In the genomic region with DNA sequence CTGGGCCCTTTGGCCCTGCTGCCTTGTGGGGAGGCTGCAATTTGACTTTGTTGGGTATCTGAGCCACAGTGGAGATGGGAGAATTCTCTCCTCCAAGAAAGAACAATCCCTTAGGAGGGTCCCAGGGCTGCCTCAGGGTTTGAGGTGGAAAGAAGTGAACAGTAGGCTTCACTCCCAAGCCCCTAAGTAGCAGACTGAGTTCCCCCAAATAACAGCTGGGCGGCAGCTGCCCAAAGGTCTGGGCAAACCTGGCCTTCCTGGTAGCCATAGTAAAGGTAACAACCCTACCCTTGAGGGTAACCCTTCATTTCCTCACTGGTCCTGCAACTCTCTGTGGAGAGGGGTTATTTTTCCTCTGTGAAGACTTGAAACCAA, we compare ENCODE assay signal across 13 cellular contexts. TPM values are rescaled to one million over a fixed set of nuclear protein-coding genes. Genes with fewer than 3 reads are reported as not detected.
A peak's percentile ranks its signal among the peaks of the same experiment; 100 is the strongest.
DNase-seq lines count a peak whose midpoint lies in the region; ATAC-seq and TF ChIP-seq lines count a peak whose summit lies in the region.
"Had no signal": no experiment of that assay in that cellular context is flagged by ENCODE, and none has a peak within 500 bp of the region (broad histone marks: within the 10 kb centered on the region; RNA-seq: fewer than 3 reads in every experiment).

No MANE protein-coding gene starts in this region.

- H3K36me3 ChIP-seq in A673 (ENCODE audit: insufficient read depth, low read length, poor library complexity, severe bottlenecking), result no peaks in the 10 kb centered on the region
- no peaks in the 10 kb centered on the region for H3K36me3 ChIP-seq in esophagus squamous epithelium
- H3K36me3 ChIP-seq in osteoblast (ENCODE audit: insufficient read depth, low read length), result no peaks in the 10 kb centered on the region
- H3K36me3 ChIP-seq: lower lobe of right lung, uterus had no signal

- no peaks in the 10 kb centered on the region for H4K20me1 ChIP-seq in osteoblast (ENCODE audit: insufficient read depth, low read length)

- H3K27me3 ChIP-seq in A673 (replicated peaks; ENCODE audit: insufficient read depth, low read depth, low read length, poor library complexity), result no peaks in the 10 kb centered on the region
- H3K27me3 ChIP-seq in esophagus squamous epithelium, result peaks cover 0 to 12% (median 0%) of the 10 kb centered on the region in 4 donors
- peaks cover 8% of the 10 kb centered on the region for H3K27me3 ChIP-seq in osteoblast (ENCODE audit: insufficient read depth, low read length)
- H3K27me3 ChIP-seq: uterus had no signal

- no peaks in the 10 kb centered on the region for H3K79me2 ChIP-seq in osteoblast (ENCODE audit: insufficient read depth, low read length)

- peaks cover 7% of the 10 kb centered on the region for H3K4me1 Mint-ChIP-seq in T-helper 17 cell

- no peak overlapping the region for H3K27ac Mint-ChIP-seq in T-helper 17 cell

- no peaks in the 10 kb centered on the region for H3K4me1 ChIP-seq in A673 (ENCODE audit: insufficient read depth, low read length, poor library complexity, severe bottlenecking)
- H3K4me1 ChIP-seq in esophagus squamous epithelium, result peaks cover 6 to 28% (median 10%) of the 10 kb centered on the region in 3 donors
- H3K4me1 ChIP-seq in osteoblast (ENCODE audit: insufficient read depth, low read length), result no peaks in the 10 kb centered on the region
- H3K4me1 ChIP-seq: uterus had no signal

- CTCF ChIA-PET in A673 (lab: Charles Lee) (no interaction called here), RWPE1 (lab: Yijun Ruan, JAX) (interaction anchor here (0.6 to 0.9 kb wide), 4 partner anchors 10 to 366 kb away, joined by 3 to 4 read pairs (median 3); no protein-coding TSS in a partner anchor)

- BruUV-seq in A673 (replicated peaks; lab: Mats Ljungman, UMichigan), result no TSS peak

- DNase-seq in A673 (ENCODE audit: low spot score), result no peak
- no peak for DNase-seq in LNCaP clone FGC (ENCODE audit: low read depth)
- no peak for DNase-seq in esophagus squamous epithelium (lab: John Stamatoyannopoulos, UW)
- DNase-seq in osteoblast (ENCODE audit: insufficient read length, low spot score, missing footprints), result peak; percentile 59
- DNase-seq in mesenteric fat pad (ENCODE audit: low spot score), result no peak
- no peak for DNase-seq in T-helper 17 cell
- no peak for DNase-seq in RWPE1 (ENCODE audit: low spot score)
- DNase-seq: activated CD4-positive, alpha-beta T cell treated with anti-CD3 and anti-CD28 coated beads, Interleukin-2, amount 50 U/mL, for 1 hour; activated naive CD4-positive, alpha-beta T cell; GF-D8; lower lobe of right lung; uterus had no signal

- H3K4me2 ChIP-seq in osteoblast (ENCODE audit: insufficient read depth, low read length), result peak overlapping the region; percentile 74

- H2AFZ ChIP-seq in osteoblast (ENCODE audit: low read length), result no peak overlapping the region

- 100% methylated on average over 1 of the region's 1 CpG for WGBS in esophagus squamous epithelium, 2 donors

- intact Hi-C loops in A673 (cut with micrococcal nuclease; ENCODE audit: unreplicated experiment) (loop anchor here (10.0 kb wide), 1 partner anchor 101 kb away; no protein-coding TSS in a partner anchor), esophagus squamous epithelium (cut with DNase I) (no loop called here)

- no peak overlapping the region for H3K4me3 Mint-ChIP-seq in T-helper 17 cell

- no peak for TF ChIP-seq POLR2A in esophagus squamous epithelium (IDR thresholded peaks at IDR 0.05)

- H3K27me3 Mint-ChIP-seq in T-helper 17 cell, result no peaks in the 10 kb centered on the region

- TF ChIP-seq CTCF in A673 (conservative IDR thresholded peaks at IDR 0.05; ENCODE audit: low read depth, low read length), result no peak
- no peak for TF ChIP-seq CTCF in LNCaP clone FGC (IDR thresholded peaks at IDR 0.05; ENCODE audit: control insufficient read depth, extremely low read depth, insufficient read depth)
- TF ChIP-seq CTCF in esophagus squamous epithelium (IDR thresholded peaks at IDR 0.05), result no peak
- TF ChIP-seq CTCF in osteoblast (IDR thresholded peaks at IDR 0.05; ENCODE audit: extremely low read depth, low read depth, low read length), result no peak
- TF ChIP-seq CTCF in RWPE1 (conservative IDR thresholded peaks at IDR 0.05; ENCODE audit: low read depth), result no peak

- H3K27ac ChIP-seq in A673 (ENCODE audit: low read depth, low read length, poor library complexity, severe bottlenecking) (no peak overlapping the region), esophagus squamous epithelium (peak overlapping the region in 1 of 4 donors; percentile 55), osteoblast (ENCODE audit: low read depth, low read length) (no peak overlapping the region), RWPE1 (no peak overlapping the region)
- H3K27ac ChIP-seq: lower lobe of right lung, uterus had no signal

- H3K9me3 ChIP-seq in A673 (ENCODE audit: low read depth, low read length, poor library complexity, severe bottlenecking) (peaks cover 8% of the 10 kb centered on the region), esophagus squamous epithelium (no peaks in the 10 kb centered on the region), osteoblast (ENCODE audit: low read depth, low read length) (no peaks in the 10 kb centered on the region), T-helper 17 cell (ENCODE audit: control insufficient read depth, low read length, poor library complexity, severe bottlenecking) (no peaks in the 10 kb centered on the region)
- H3K9me3 ChIP-seq: lower lobe of right lung, uterus had no signal

- peak overlapping the region; percentile 58 for H3K4me3 ChIP-seq in A673 (ENCODE audit: low read depth, low read length, poor library complexity, severe bottlenecking)
- H3K4me3 ChIP-seq in LNCaP clone FGC (ENCODE audit: low read depth, low read length), result peak overlapping the region; percentile 80
- peak overlapping the region in 3 of 4 donors; percentile 49 to 67 (median 51) for H3K4me3 ChIP-seq in esophagus squamous epithelium
- no peak overlapping the region for H3K4me3 ChIP-seq in osteoblast (ENCODE audit: insufficient read depth, low read length)
- H3K4me3 ChIP-seq: uterus had no signal

- H3K36me3 Mint-ChIP-seq in T-helper 17 cell (ENCODE audit: low read depth), result no peaks in the 10 kb centered on the region

- POLR2A ChIA-PET in A673 (lab: Charles Lee; ENCODE audit: low non-redundant PET), result no interaction called here
- POLR2A ChIA-PET in RWPE1 (lab: Yijun Ruan, JAX; ENCODE audit: low non-redundant PET), result no interaction called here

- ATAC-seq in T-helper 17 cell, result no peak
- no peak for ATAC-seq in HG03520 (IDR thresholded peaks at IDR 0.05; ENCODE audit: unreplicated experiment)

RNA-seq across cellular contexts. Expression of a gene that starts 0.7 kb away (rescaled TPM):
- 19.2 and 19.8 TPM in 2 replicates for total RNA-seq in A673 (2021)
- 10 to 100 TPM in 3 of 4 donors, 1 to 10 TPM in 1; 9.7 to 16.3 (median 12.7) TPM for total RNA-seq in esophagus squamous epithelium
- total RNA-seq in osteoblast, result 77.4 and 99.3 TPM in 2 replicates
- 116 TPM for total RNA-seq in mesenteric fat pad
- total RNA-seq in T-helper 17 cell, result 10 to 100 TPM; 17.4 to 22.0 TPM

RNA-seq across cellular contexts. Expression of a gene that starts 53.7 kb away (rescaled TPM):
- total RNA-seq in A673 (2021) (0.81 and 1.5 TPM in 2 replicates), esophagus squamous epithelium (under 1 TPM; 0.32 to 0.79 (median 0.38) TPM), osteoblast (0.36 and 0.88 TPM in 2 replicates), mesenteric fat pad (0.45 TPM), T-helper 17 cell (under 1 TPM; 0.47 to 0.65 TPM)

RNA-seq across cellular contexts. Expression of a gene that starts 53.8 kb away (rescaled TPM):
- total RNA-seq in A673 (2021) (98.1 and 109 TPM in 2 replicates), esophagus squamous epithelium (10 to 100 TPM; 16.6 to 61.4 (median 51.9) TPM), osteoblast (30.8 and 34.5 TPM in 2 replicates), mesenteric fat pad (26.4 TPM), T-helper 17 cell (10 to 100 TPM; 46.6 to 63.7 TPM)
